20 cellular contexts compared by ENCODE assay signal in the genomic region with DNA sequence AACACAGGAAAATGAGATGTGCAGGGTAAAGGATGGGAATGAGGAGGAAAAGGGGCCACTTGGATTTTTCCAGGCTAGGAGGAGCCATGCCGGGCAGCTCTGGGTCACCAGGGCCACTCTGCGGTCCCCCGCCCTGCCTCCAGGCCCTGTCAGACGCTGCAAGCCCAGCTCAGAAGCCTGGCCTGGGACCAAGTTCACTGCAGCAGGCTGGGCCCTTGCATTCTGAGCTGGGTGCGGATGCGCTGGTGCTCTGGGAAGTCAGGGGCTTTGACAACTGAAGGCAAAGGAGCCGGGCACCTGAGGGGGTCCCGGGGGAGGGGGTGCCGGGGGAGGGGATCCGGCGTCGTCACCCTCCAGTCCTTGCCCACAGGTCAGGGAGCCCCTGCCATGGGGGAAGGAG.
DNase-seq lines count a peak whose midpoint lies in the region; ATAC-seq, FAIRE-seq and TF ChIP-seq lines count a peak whose summit lies in the region.
"Had no signal": no experiment of that assay in that cellular context is flagged by ENCODE, and none has a peak within 500 bp of the region (broad histone marks: within the 10 kb centered on the region; RNA-seq: fewer than 3 reads in every experiment).

No MANE protein-coding gene starts in this region.

- peak; percentile 38 to 39 for ATAC-seq in right cardiac atrium
- no peak for ATAC-seq in heart left ventricle
- peak; percentile 48 to 77 (median 60) for ATAC-seq in pancreas
- ATAC-seq: A549; CD8-positive, alpha-beta T cell had no signal

- TF ChIP-seq CTCF in heart left ventricle (IDR thresholded peaks at IDR 0.05) (no peak), pancreas (IDR thresholded peaks at IDR 0.05) (no peak)

- WGBS in right cardiac atrium, result 70% methylated on average over 12 of the region's 12 CpGs
- WGBS in heart left ventricle, 4 donors, result 74 to 78% (median 76%) methylated on average over 9 to 12 of the region's 12 CpGs
- WGBS in pancreas, 2 donors, result 50 to 51% methylated on average over 11 to 12 of the region's 12 CpGs

- no peak overlapping the region for H3K27ac ChIP-seq in right cardiac atrium (ENCODE audit: low read length)
- H3K27ac ChIP-seq in heart left ventricle, result no peak overlapping the region
- no peak overlapping the region for H3K27ac ChIP-seq in pancreas
- H3K27ac ChIP-seq: 22Rv1; A549; BLaER1 treated with 17β-estradiol and CSF1 and Interleukin-3, amounts not matched to agents 10 nM and 100 nM; C4-2B had no signal

- no peak for FAIRE-seq in pancreas (lab: Jason Lieb, UNC)
- FAIRE-seq: A549, D721Med, G401.6, GM12891, GM19239 had no signal

- no peaks in the 10 kb centered on the region for H3K9me3 ChIP-seq in right cardiac atrium (ENCODE audit: control insufficient read depth, low read length)
- H3K9me3 ChIP-seq in heart left ventricle, result peaks cover 0 to 7% (median 0%) of the 10 kb centered on the region in 12 donors
- no peaks in the 10 kb centered on the region for H3K9me3 ChIP-seq in pancreas
- H3K9me3 ChIP-seq: Caco-2 had no signal

- intact Hi-C loops in right cardiac atrium (cut with DNase I), result loop anchor here in 2 of 4 donors (10.0 kb wide), 2 partner anchors 106 to 156 kb away; no protein-coding TSS in a partner anchor
- intact Hi-C loops in heart left ventricle (cut with DNase I), result loop anchor here in 3 of 10 donors (5.0 kb wide), 1 partner anchor 153 kb away; no protein-coding TSS in a partner anchor
- intact Hi-C loops in pancreas (cut with DNase I), result loop anchor here in 1 of 3 donors (10.0 kb wide), 1 partner anchor 156 kb away; no protein-coding TSS in a partner anchor

- no peak overlapping the region for H3K4me3 ChIP-seq in right cardiac atrium (ENCODE audit: low read length)
- H3K4me3 ChIP-seq in heart left ventricle, result no peak overlapping the region
- H3K4me3 ChIP-seq in pancreas, result no peak overlapping the region
- H3K4me3 ChIP-seq: A549; BLaER1 treated with 17β-estradiol and CSF1 and Interleukin-3, amounts not matched to agents 10 nM and 100 nM had no signal

- H3K27me3 ChIP-seq in right cardiac atrium (ENCODE audit: control insufficient read depth, insufficient read depth), result no peaks in the 10 kb centered on the region
- peaks cover 0 to 10% (median 0%) of the 10 kb centered on the region in 9 donors for H3K27me3 ChIP-seq in heart left ventricle
- no peaks in the 10 kb centered on the region for H3K27me3 ChIP-seq in pancreas
- H3K27me3 ChIP-seq: BLaER1 treated with 17β-estradiol and CSF1 and Interleukin-3, amounts not matched to agents 10 nM and 100 nM had no signal

- DNase-seq in right cardiac atrium (peak in 1 of 3 donors; percentile 62), heart left ventricle (no peak), pancreas (peak in 2 of 6 donors; percentile 51 to 83), NCI-H1436 (lab: John Stamatoyannopoulos, UW) (no peak)
- DNase-seq in activated effector memory CD4-positive, alpha-beta T cell treated with anti-CD3 and anti-CD28 coated beads, Interleukin-2, amount 50 U/mL, for 16 hours, result no peak
- DNase-seq: AML-193; Caco-2; Calu3; CD4-positive, alpha-beta T cell; CD8-positive, alpha-beta T cell; DMS79 treated with DMSO at 0.1 percent for 48 hours; GF-D8 had no signal

- H3K36me3 ChIP-seq in heart left ventricle (no peaks in the 10 kb centered on the region), pancreas (no peaks in the 10 kb centered on the region)
- H3K36me3 ChIP-seq: BLaER1 treated with 17β-estradiol and CSF1 and Interleukin-3, amounts not matched to agents 10 nM and 100 nM had no signal

- TF ChIP-seq POLR2A in heart left ventricle (IDR thresholded peaks at IDR 0.05), result no peak

- H3K4me1 ChIP-seq in right cardiac atrium (ENCODE audit: control insufficient read depth, insufficient read depth, low read length) (peaks cover 1% of the 10 kb centered on the region), heart left ventricle (peaks cover 0 to 2% (median 0%) of the 10 kb centered on the region in 12 donors), pancreas (no peaks in the 10 kb centered on the region)
- H3K4me1 ChIP-seq: A549; BLaER1 treated with 17β-estradiol and CSF1 and Interleukin-3, amounts not matched to agents 10 nM and 100 nM; Caco-2 had no signal

Comparison
In these comparisons a context has a peak if more than half of its experiments do, and no peak if none do; other contexts are left out.
1. ATAC-seq: peak in right cardiac atrium (2 of 2) and pancreas (4 of 4); none in heart left ventricle (0 of 4).